In genomic region chrX:54042609-54043010, GRCh38 we compare ENCODE assay signal across 8 cellular contexts. TPM values are rescaled to one million over a fixed set of nuclear protein-coding genes. Genes with fewer than 3 reads are reported as not detected.
DNase-seq lines count a peak whose midpoint lies in the region; ATAC-seq lines count a peak whose summit lies in the region.

No MANE protein-coding gene starts in this region.

- no peaks in the 10 kb centered on the region for H3K9me3 Mint-ChIP-seq in activated CD4-positive, alpha-beta T cell treated with anti-CD3 and anti-CD28 coated beads, Interleukin-2, amount 10 ng/mL, durations not matched to agents 7 days and 5 days
- H3K9me3 Mint-ChIP-seq in stimulated activated naive B cell treated with anti-CD40 and anti-IgM and Interleukin-4, amounts not matched to agents 10 μg/mL and 1 μg/mL and 100 μg/mL, for 72 hours = no peaks in the 10 kb centered on the region

- H3K4me1 Mint-ChIP-seq in activated CD4-positive, alpha-beta T cell treated with anti-CD3 and anti-CD28 coated beads, Interleukin-2, amount 10 ng/mL, durations not matched to agents 7 days and 5 days = peaks cover 20% of the 10 kb centered on the region
- peaks cover 5 to 21% of the 10 kb centered on the region in 2 donors for H3K4me1 Mint-ChIP-seq in stimulated activated naive B cell treated with anti-CD40 and anti-IgM and Interleukin-4, amounts not matched to agents 10 μg/mL and 1 μg/mL and 100 μg/mL, for 72 hours

- peaks cover 30% of the 10 kb centered on the region for H3K36me3 ChIP-seq in mesodermal cell (ENCODE audit: control insufficient read depth, insufficient read depth, low read length)

- DNase-seq in NCI-H524 (lab: John Stamatoyannopoulos, UW) = peak; percentile 13 to 56
- DNase-seq in NCI-H524 treated with DMSO at 0.1 percent for 48 hours (lab: John Stamatoyannopoulos, UW) = no peak
- peak; percentile 48 for DNase-seq in NCI-H345 (lab: John Stamatoyannopoulos, UW)
- DNase-seq in activated CD4-positive, alpha-beta T cell treated with anti-CD3 and anti-CD28 coated beads, Interleukin-2, amount 10 ng/mL, durations not matched to agents 7 days and 5 days = peak; percentile 36
- peak; percentile 3 for DNase-seq in effector CD8-positive, alpha-beta T cell (lab: John Stamatoyannopoulos, UW)
- DNase-seq in stimulated activated naive B cell treated with anti-CD40 and anti-IgM and Interleukin-4, amounts not matched to agents 10 μg/mL and 1 μg/mL and 100 μg/mL, for 72 hours = peak; percentile 4

- H3K36me3 Mint-ChIP-seq in activated CD4-positive, alpha-beta T cell treated with anti-CD3 and anti-CD28 coated beads, Interleukin-2, amount 10 ng/mL, durations not matched to agents 7 days and 5 days (ENCODE audit: low read depth) = peaks cover 13% of the 10 kb centered on the region
- H3K36me3 Mint-ChIP-seq in stimulated activated naive B cell treated with anti-CD40 and anti-IgM and Interleukin-4, amounts not matched to agents 10 μg/mL and 1 μg/mL and 100 μg/mL, for 72 hours = peaks cover 2 to 7% of the 10 kb centered on the region in 2 donors

- peaks cover 5% of the 10 kb centered on the region for H3K4me1 ChIP-seq in mesodermal cell (ENCODE audit: control insufficient read depth, insufficient read depth, low read length, poor library complexity, severe bottlenecking)

- WGBS in mesodermal cell (ENCODE audit: insufficient coverage in 2 of 2), 2 experiments = 0 to 2% methylated on average over 4 to 10 of the region's 26 CpGs

- peak overlapping the region; percentile 97 for H3K27ac Mint-ChIP-seq in activated CD4-positive, alpha-beta T cell treated with anti-CD3 and anti-CD28 coated beads, Interleukin-2, amount 10 ng/mL, durations not matched to agents 7 days and 5 days
- peak overlapping the region; percentile 98 for H3K27ac Mint-ChIP-seq in stimulated activated naive B cell treated with anti-CD40 and anti-IgM and Interleukin-4, amounts not matched to agents 10 μg/mL and 1 μg/mL and 100 μg/mL, for 72 hours

- CTCF ChIA-PET in activated CD4-positive, alpha-beta T cell treated with anti-CD3 and anti-CD28 coated beads, Interleukin-2, amount 10 ng/mL, durations not matched to agents 7 days and 5 days (lab: Charles Lee) = interaction anchor here (0.6 to 1.4 kb wide), 5 partner anchors 12 to 151 kb away, joined by 3 to 5 read pairs (median 3); no protein-coding TSS in a partner anchor

- POLR2A ChIA-PET in activated CD4-positive, alpha-beta T cell treated with anti-CD3 and anti-CD28 coated beads, Interleukin-2, amount 10 ng/mL, durations not matched to agents 7 days and 5 days (lab: Charles Lee) = no interaction called here

- H3K27me3 Mint-ChIP-seq in activated CD4-positive, alpha-beta T cell treated with anti-CD3 and anti-CD28 coated beads, Interleukin-2, amount 10 ng/mL, durations not matched to agents 7 days and 5 days = no peaks in the 10 kb centered on the region
- no peaks in the 10 kb centered on the region for H3K27me3 Mint-ChIP-seq in stimulated activated naive B cell treated with anti-CD40 and anti-IgM and Interleukin-4, amounts not matched to agents 10 μg/mL and 1 μg/mL and 100 μg/mL, for 72 hours

- ATAC-seq in stimulated activated naive B cell treated with anti-CD40 and anti-IgM and Interleukin-4, amounts not matched to agents 10 μg/mL and 1 μg/mL and 100 μg/mL, for 72 hours (replicated peaks) = peak in 1 of 2 donors; percentile 9
- ATAC-seq in HG02981 (IDR thresholded peaks at IDR 0.05; ENCODE audit: unreplicated experiment) = no peak

- peak overlapping the region; percentile 57 for H3K4me3 ChIP-seq in mesodermal cell (ENCODE audit: extremely low read depth, insufficient read depth, low read length, poor library complexity, severe bottlenecking)

- H3K9me3 ChIP-seq in mesodermal cell (ENCODE audit: control insufficient read depth, low read length) = no peaks in the 10 kb centered on the region

- H3K27ac ChIP-seq in mesodermal cell (ENCODE audit: low read depth, low read length, severe bottlenecking) = no peak overlapping the region

- peak overlapping the region; percentile 96 for H3K4me3 Mint-ChIP-seq in activated CD4-positive, alpha-beta T cell treated with anti-CD3 and anti-CD28 coated beads, Interleukin-2, amount 10 ng/mL, durations not matched to agents 7 days and 5 days
- peak overlapping the region; percentile 93 to 96 for H3K4me3 Mint-ChIP-seq in stimulated activated naive B cell treated with anti-CD40 and anti-IgM and Interleukin-4, amounts not matched to agents 10 μg/mL and 1 μg/mL and 100 μg/mL, for 72 hours

RNA-seq across cellular contexts. Expression of gene PHF8, which starts 1.7 kb away (rescaled TPM):
- 10 to 100 TPM; 39.6 to 41.3 TPM for total RNA-seq in activated CD4-positive, alpha-beta T cell treated with anti-CD3 and anti-CD28 coated beads, Interleukin-2, amount 10 ng/mL, durations not matched to agents 7 days and 5 days
- polyA plus RNA-seq in mesodermal cell (2013, experiment 1 of 2) = 23.2 TPM
- polyA plus RNA-seq in mesodermal cell (2013, experiment 2 of 2) = 15.6 TPM
